Comparison of ENCODE assay signal across 8 cellular contexts in genomic region chr6:38871745-38872568, GRCh38.
A peak's percentile ranks its signal among the peaks of the same experiment; 100 is the strongest.
DNase-seq lines count a peak whose midpoint lies in the region; ATAC-seq, FAIRE-seq and TF ChIP-seq lines count a peak whose summit lies in the region.

No MANE protein-coding gene starts in this region.

- DNase-seq in Calu3 (peak; percentile 74), HuH-7 (ENCODE audit: low spot score) (peak; percentile 45), RCC 7860 (ENCODE audit: low spot score) (peak; percentile 19), posterior cingulate gyrus (peak in 7 of 10 donors; percentile 22 to 86 (median 53))
- peak; percentile 41 for DNase-seq in activated effector memory CD4-positive, alpha-beta T cell treated with Interleukin-2 at 50 U/mL for 16 hours

- H3K4me3 ChIP-seq in gastroesophageal sphincter: no peak overlapping the region

- no TSS peak for BruUV-seq in Calu3 (replicated peaks; lab: Mats Ljungman, UMichigan)

- WGBS in gastroesophageal sphincter (ENCODE audit: low coverage in 1 of 2), 2 donors: 32 to 34% methylated on average over 12 of the region's 15 CpGs

- H3K4me1 ChIP-seq in gastroesophageal sphincter: no peaks in the 10 kb centered on the region

- CTCF ChIA-PET in Calu3 (lab: Charles Lee): interaction anchor here (0.8 to 1.7 kb wide), 3 partner anchors 61 to 125 kb away, joined by 3 to 16 read pairs (median 3); no protein-coding TSS in a partner anchor

- no peaks in the 10 kb centered on the region for H3K9me3 ChIP-seq in gastroesophageal sphincter

- FAIRE-seq in RCC 7860 (lab: Jason Lieb, UNC): no peak

- H3K27me3 Mint-ChIP-seq in Calu3 (ENCODE audit: unreplicated experiment): peaks cover 15% of the 10 kb centered on the region

- H3K36me3 ChIP-seq in gastroesophageal sphincter: no peaks in the 10 kb centered on the region

- no peak overlapping the region for H3K4me3 Mint-ChIP-seq in Calu3 (ENCODE audit: low read depth, unreplicated experiment)

- intact Hi-C loops in Calu3 (cut with micrococcal nuclease; ENCODE audit: unreplicated experiment): loop anchor here (1.0 to 5.0 kb wide), 3 partner anchors 61 to 439 kb away; no protein-coding TSS in a partner anchor
- intact Hi-C loops in posterior cingulate gyrus (cut with DNase I): loop anchor here (2.0 kb wide), 1 partner anchor 439 kb away; no protein-coding TSS in a partner anchor

- no peak for ATAC-seq in gastroesophageal sphincter
- no peak for ATAC-seq in GM21529 (IDR thresholded peaks at IDR 0.05; ENCODE audit: unreplicated experiment)
- ATAC-seq in GM18873 (IDR thresholded peaks at IDR 0.05; ENCODE audit: low FRiP score, unreplicated experiment): no peak

- H3K27ac ChIP-seq in gastroesophageal sphincter: no peak overlapping the region

- no peaks in the 10 kb centered on the region for H3K9me3 Mint-ChIP-seq in Calu3 (ENCODE audit: low read depth, unreplicated experiment)

- TF ChIP-seq CTCF in Calu3 (IDR thresholded peaks at IDR 0.05; ENCODE audit: unreplicated experiment): peak; percentile 91
- TF ChIP-seq CTCF in gastroesophageal sphincter (IDR thresholded peaks at IDR 0.05): peak; percentile 46 to 77 (median 56)

- H3K27me3 ChIP-seq in gastroesophageal sphincter: peaks cover 22% of the 10 kb centered on the region

- no peak overlapping the region for H3K27ac Mint-ChIP-seq in Calu3 (ENCODE audit: unreplicated experiment)

- H3K36me3 Mint-ChIP-seq in Calu3 (ENCODE audit: insufficient read depth, unreplicated experiment): no peaks in the 10 kb centered on the region

- no peak for TF ChIP-seq POLR2A in gastroesophageal sphincter (IDR thresholded peaks at IDR 0.05)

- no peaks in the 10 kb centered on the region for H3K4me1 Mint-ChIP-seq in Calu3 (ENCODE audit: low read depth, unreplicated experiment)

- no peak for TF ChIP-seq EP300 in gastroesophageal sphincter (IDR thresholded peaks at IDR 0.05)

Comparison
In these comparisons a context has a peak if more than half of its experiments do, and no peak if none do; other contexts are left out.
1. DNase-seq: peak in every context shown above with its lines; median percentile 74 in Calu3; 53 in posterior cingulate gyrus; 45 in HuH-7; 41 in activated effector memory CD4-positive, alpha-beta T cell treated with Interleukin-2 at 50 U/mL for 16 hours; 19 in RCC 7860.